10 cellular contexts compared by ENCODE assay signal in the genomic region with DNA sequence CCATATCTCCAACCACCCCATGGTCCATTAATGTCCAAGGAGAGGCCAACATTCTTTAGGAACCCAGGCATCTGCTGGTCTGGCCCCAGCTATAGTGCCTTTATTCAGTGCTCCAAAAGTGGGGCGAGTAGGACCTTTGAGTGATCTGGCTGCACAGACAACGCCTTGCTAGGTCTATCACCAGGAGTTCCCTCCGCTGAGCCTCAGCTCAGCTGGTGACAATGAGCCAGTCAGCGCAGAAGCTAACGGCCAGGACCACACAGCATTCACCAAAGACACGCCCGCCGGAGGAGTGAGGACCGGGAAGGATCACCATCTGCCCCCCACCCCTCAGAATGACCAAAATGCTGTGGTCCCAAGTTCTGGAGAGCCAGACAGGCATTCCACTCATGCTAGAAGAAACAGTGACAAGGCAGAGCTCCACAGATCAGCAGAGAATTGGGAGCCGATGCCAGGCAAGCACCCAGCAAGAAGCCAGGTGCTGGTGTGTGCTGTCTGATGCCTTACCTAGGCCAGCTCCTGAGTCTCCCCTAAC. TPM values are rescaled to one million over a fixed set of nuclear protein-coding genes. Genes with fewer than 3 reads are reported as not detected.
DNase-seq lines count a peak whose midpoint lies in the region; ATAC-seq, FAIRE-seq and TF ChIP-seq lines count a peak whose summit lies in the region.
"Had no signal": no experiment of that assay in that cellular context is flagged by ENCODE, and none has a peak within 500 bp of the region (broad histone marks: within the 10 kb centered on the region; RNA-seq: fewer than 3 reads in every experiment).

No MANE protein-coding gene starts in this region.

- no peak for TF ChIP-seq POLR2A in GM12892 (IDR thresholded peaks at IDR 0.05; ENCODE audit: low read depth, low read length)

- H3K4me3 ChIP-seq in neutrophil (ENCODE audit: low read depth in 1 of 2, low read length in 1 of 2), result no peak overlapping the region
- H3K4me3 ChIP-seq: GM12878 had no signal

- no peak for ATAC-seq in GM18861 (IDR thresholded peaks at IDR 0.05; ENCODE audit: unreplicated experiment)
- ATAC-seq: GM12878 had no signal

- H3K36me3 ChIP-seq in KOPT-K1 (ENCODE audit: insufficient read depth, low read length), result peaks cover 6% of the 10 kb centered on the region
- H3K36me3 ChIP-seq in neutrophil, result peaks cover 3% of the 10 kb centered on the region

- H3K4me1 ChIP-seq in neutrophil (ENCODE audit: control insufficient read depth in 1 of 2, insufficient read depth in 1 of 2, low read depth in 1 of 2, low read length in 1 of 2), result peaks cover 65 to 81% of the 10 kb centered on the region in 2 experiments

- H3K27ac ChIP-seq in C4-2B, result peak overlapping the region; percentile 72
- H3K27ac ChIP-seq in KOPT-K1 (ENCODE audit: low read depth, low read length, poor library complexity, severe bottlenecking), result peak overlapping the region; percentile 51
- peak overlapping the region; percentile 23 for H3K27ac ChIP-seq in caudate nucleus (ENCODE audit: low read depth, low read length)
- peak overlapping the region; percentile 79 for H3K27ac ChIP-seq in neutrophil

- no peaks in the 10 kb centered on the region for H3K27me3 ChIP-seq in neutrophil

- FAIRE-seq in GM12892 (lab: Jason Lieb, UNC), result no peak
- FAIRE-seq: GM12878 had no signal

- DNase-seq in caudate nucleus (lab: John Stamatoyannopoulos, UW) (no peak), activated gamma-delta T cell (lab: John Stamatoyannopoulos, UW) (no peak), GM12892 (ENCODE audit: insufficient read length) (no peak), NCI-H1417 (lab: John Stamatoyannopoulos, UW) (no peak)
- DNase-seq: NCI-H1694 treated with DMSO at 0.1 percent for 48 hours had no signal

- H3K9me3 ChIP-seq in KOPT-K1 (ENCODE audit: insufficient read depth, low read length, poor library complexity, severe bottlenecking), result no peaks in the 10 kb centered on the region
- no peaks in the 10 kb centered on the region for H3K9me3 ChIP-seq in neutrophil

- TF ChIP-seq CTCF in C4-2B (conservative IDR thresholded peaks at IDR 0.05) (no peak), neutrophil (IDR thresholded peaks at IDR 0.05) (no peak)

RNA-seq across cellular contexts. Expression of gene TBC1D2B, which starts 19.0 kb away (rescaled TPM):
- polyA plus RNA-seq in GM12892 (2012; ENCODE audit: missing spikeins), result 17.2 TPM

RNA-seq across cellular contexts. Expression of gene SH2D7, which starts 33.9 kb away (rescaled TPM):
- polyA plus RNA-seq in GM12892 (2012; ENCODE audit: missing spikeins), result not detected

Comparison
In these comparisons a context has a peak if more than half of its experiments do, and no peak if none do; other contexts are left out.
1. H3K27ac ChIP-seq: peak in every context shown above with its lines; median percentile 79 in neutrophil; 72 in C4-2B; 51 in KOPT-K1; 23 in caudate nucleus.